Comparison of ENCODE assay signal across 18 cellular contexts in genomic region chr17:49433000-49433694, GRCh38. TPM values are rescaled to one million over a fixed set of nuclear protein-coding genes. Genes with fewer than 3 reads are reported as not detected.
A peak's percentile ranks its signal among the peaks of the same experiment; 100 is the strongest.
DNase-seq lines count a peak whose midpoint lies in the region; ATAC-seq, FAIRE-seq and TF ChIP-seq lines count a peak whose summit lies in the region.
"Had no signal": no experiment of that assay in that cellular context is flagged by ENCODE, and none has a peak within 500 bp of the region (broad histone marks: within the 10 kb centered on the region; RNA-seq: fewer than 3 reads in every experiment).

No MANE protein-coding gene starts in this region.

- H2BK5ac ChIP-seq in H9 (ENCODE audit: insufficient read length, low read length), result no peak overlapping the region

- no peak overlapping the region for H3K27ac ChIP-seq in BLaER1 treated with 17β-estradiol and CSF1 and Interleukin-3, amounts not matched to agents 10 nM and 100 nM
- H3K27ac ChIP-seq in astrocyte (ENCODE audit: low read depth, low read length) (no peak overlapping the region), neural progenitor cell (no peak overlapping the region), psoas muscle (no peak overlapping the region), H9 (ENCODE audit: insufficient read length, low read depth, low read length) (no peak overlapping the region)
- H3K27ac ChIP-seq: KMS-11 had no signal

- no peak overlapping the region for H2BK12ac ChIP-seq in H9 (ENCODE audit: insufficient read length, low read depth, low read length)

- TF ChIP-seq CTCF in astrocyte (IDR thresholded peaks at IDR 0.05; ENCODE audit: insufficient read depth, low read depth, low read length), result no peak
- TF ChIP-seq CTCF in neural progenitor cell (IDR thresholded peaks at IDR 0.05), result no peak
- no peak for TF ChIP-seq CTCF in psoas muscle (IDR thresholded peaks at IDR 0.05)
- TF ChIP-seq CTCF in H9 (conservative IDR thresholded peaks at IDR 0.05), result no peak

- H4K20me1 ChIP-seq in BLaER1 treated with 17β-estradiol and CSF1 and Interleukin-3, amounts not matched to agents 10 nM and 100 nM, result no peaks in the 10 kb centered on the region
- H4K20me1 ChIP-seq in astrocyte (ENCODE audit: insufficient read depth, low read length), result no peaks in the 10 kb centered on the region
- no peaks in the 10 kb centered on the region for H4K20me1 ChIP-seq in neural progenitor cell (ENCODE audit: low read depth)
- H4K20me1 ChIP-seq in H9 (ENCODE audit: control insufficient read depth, insufficient read depth, insufficient read length), result no peaks in the 10 kb centered on the region

- H3F3A ChIP-seq in neural progenitor cell (ENCODE audit: low read depth), result peaks cover 26% of the 10 kb centered on the region

- no peak overlapping the region for H2AK5ac ChIP-seq in H9 (ENCODE audit: insufficient read length, low read length)

- H3T11ph ChIP-seq in H9 (ENCODE audit: low read length), result no peak overlapping the region

- H3K27me3 ChIP-seq in BLaER1 treated with 17β-estradiol and CSF1 and Interleukin-3, amounts not matched to agents 10 nM and 100 nM, result peaks cover 0 to 3% (median 0%) of the 10 kb centered on the region in 11 experiments; a peak in 1 of 22 replicates
- H3K27me3 ChIP-seq in astrocyte (ENCODE audit: insufficient read depth, low read length) (peaks cover 19% of the 10 kb centered on the region), neural progenitor cell (no peaks in the 10 kb centered on the region), psoas muscle (ENCODE audit: insufficient read depth in 3 of 3, low read length in 2 of 3) (peaks cover 0 to 8% (median 0%) of the 10 kb centered on the region in 3 donors), H9 (ENCODE audit: insufficient read depth, low read length) (no peaks in the 10 kb centered on the region)

- FAIRE-seq in astrocyte (lab: Jason Lieb, UNC), result no peak
- FAIRE-seq: A204.1 had no signal

- ATAC-seq in left lobe of liver (peak; percentile 60), psoas muscle (no peak), GM19324 (IDR thresholded peaks at IDR 0.05; ENCODE audit: low FRiP score, unreplicated experiment) (no peak)
- ATAC-seq: CD8-positive, alpha-beta T cell; HCT116 had no signal

- H3K9me3 ChIP-seq in BLaER1 treated with 17β-estradiol and CSF1 and Interleukin-3, amounts not matched to agents 10 nM and 100 nM (replicated peaks in 1 of 11), result no peaks in the 10 kb centered on the region
- no peaks in the 10 kb centered on the region for H3K9me3 ChIP-seq in astrocyte (ENCODE audit: insufficient read depth, low read depth, low read length)
- no peaks in the 10 kb centered on the region for H3K9me3 ChIP-seq in neural progenitor cell (ENCODE audit: low read depth)
- H3K9me3 ChIP-seq in psoas muscle, result no peaks in the 10 kb centered on the region
- no peaks in the 10 kb centered on the region for H3K9me3 ChIP-seq in H9 (ENCODE audit: control insufficient read depth, low read depth, low read length)

- 75 to 79% (median 75%) methylated on average over 4 of the region's 4 CpGs for WGBS in psoas muscle, 3 donors
- no CpG with 5 or more reads among the region's 4 CpGs for WGBS in H9 (ENCODE audit: extremely low coverage, insufficient read length, low lambda C conversion rate)

- no peak overlapping the region for H4K8ac ChIP-seq in H9 (replicated peaks; ENCODE audit: insufficient read length, low read depth, low read length)

- H3K79me1 ChIP-seq in H9 (ENCODE audit: insufficient read depth, low read depth, low read length, poor library complexity, severe bottlenecking), result no peaks in the 10 kb centered on the region

- H3K9me3 Mint-ChIP-seq in astrocyte (ENCODE audit: unreplicated experiment) (peaks cover 3% of the 10 kb centered on the region), neural progenitor cell (no peaks in the 10 kb centered on the region), H9 (peaks cover 0 to 7% of the 10 kb centered on the region in 2 experiments; a peak in 2 of 5 replicates)
- H3K9me3 Mint-ChIP-seq: CD8-positive, alpha-beta T cell; HFFc6 had no signal

- H3K27me3 Mint-ChIP-seq in astrocyte (ENCODE audit: low read depth, unreplicated experiment), result peaks cover 40% of the 10 kb centered on the region
- H3K27me3 Mint-ChIP-seq in neural progenitor cell (ENCODE audit: insufficient read depth, low read depth), result peaks cover 22% of the 10 kb centered on the region
- H3K27me3 Mint-ChIP-seq in H9 (ENCODE audit: low read depth), result peaks cover 27% of the 10 kb centered on the region

- H3K36me3 ChIP-seq in BLaER1 treated with 17β-estradiol and CSF1 and Interleukin-3, amounts not matched to agents 10 nM and 100 nM, result no peaks in the 10 kb centered on the region
- H3K36me3 ChIP-seq in astrocyte (ENCODE audit: insufficient read depth, low read length) (no peaks in the 10 kb centered on the region), neural progenitor cell (no peaks in the 10 kb centered on the region), psoas muscle (ENCODE audit: insufficient read depth in 1 of 2, low read depth in 1 of 2) (no peaks in the 10 kb centered on the region)

- no peak overlapping the region for H3K4me3 ChIP-seq in BLaER1 treated with 17β-estradiol and CSF1 and Interleukin-3, amounts not matched to agents 10 nM and 100 nM
- H3K4me3 ChIP-seq in astrocyte (ENCODE audit: insufficient read depth, low read depth, low read length) (no peak overlapping the region), neural progenitor cell (no peak overlapping the region), psoas muscle (no peak overlapping the region)

- no peak overlapping the region for H3K23ac ChIP-seq in H9 (ENCODE audit: insufficient read length, low read depth, low read length)

- H3K4me2 ChIP-seq in BLaER1 treated with 17β-estradiol and CSF1 and Interleukin-3, amounts not matched to agents 10 nM and 100 nM, result peak overlapping the region in 8 of 11 experiments; percentile 55 to 77 (median 66); a peak in 16 of 22 replicates
- H3K4me2 ChIP-seq in astrocyte (ENCODE audit: low read length) (no peak overlapping the region), neural progenitor cell (no peak overlapping the region), H9 (ENCODE audit: insufficient read depth, insufficient read length, low read length) (no peak overlapping the region)
- H3K4me2 ChIP-seq: KMS-11 had no signal

- no peak overlapping the region for H4K5ac ChIP-seq in H9 (ENCODE audit: insufficient read length, low read depth, low read length)

- H2BK15ac ChIP-seq in H9 (ENCODE audit: low read depth, low read length), result no peak overlapping the region

- H3K23me2 ChIP-seq in H9 (ENCODE audit: insufficient read length, low read depth, low read length, poor library complexity, severe bottlenecking), result no peaks in the 10 kb centered on the region

- H3K14ac ChIP-seq in H9 (ENCODE audit: insufficient read depth, low read length), result no peak overlapping the region

- H2AFZ ChIP-seq in astrocyte (ENCODE audit: low read depth, low read length), result no peak overlapping the region
- no peak overlapping the region for H2AFZ ChIP-seq in neural progenitor cell (replicated peaks)
- no peak overlapping the region for H2AFZ ChIP-seq in H9 (ENCODE audit: low read length)

- H3K56ac ChIP-seq in H9 (ENCODE audit: insufficient read length, low read depth, low read length), result no peak overlapping the region

- no peak overlapping the region for H2BK20ac ChIP-seq in H9 (ENCODE audit: low read depth, low read length, poor library complexity, severe bottlenecking)

- H3K4me1 ChIP-seq in BLaER1 treated with 17β-estradiol and CSF1 and Interleukin-3, amounts not matched to agents 10 nM and 100 nM, result peaks cover 2 to 64% (median 50%) of the 10 kb centered on the region in 10 experiments
- H3K4me1 ChIP-seq in astrocyte (ENCODE audit: insufficient read depth, low read length) (peaks cover under 1% of the 10 kb centered on the region), neural progenitor cell (peaks cover 10% of the 10 kb centered on the region), psoas muscle (no peaks in the 10 kb centered on the region), H9 (ENCODE audit: insufficient read depth, low read length) (peaks cover 4% of the 10 kb centered on the region; the same call in 1 of the 2 replicates)

- no peaks in the 10 kb centered on the region for H3K36me3 Mint-ChIP-seq in astrocyte (ENCODE audit: low read depth, unreplicated experiment)
- no peaks in the 10 kb centered on the region for H3K36me3 Mint-ChIP-seq in neural progenitor cell
- H3K36me3 Mint-ChIP-seq in H9 (ENCODE audit: insufficient read depth in 1 of 3, low read depth in 3 of 3), result no peaks in the 10 kb centered on the region; a peak in 1 of 7 replicates
- H3K36me3 Mint-ChIP-seq: CD8-positive, alpha-beta T cell had no signal

- H3K27ac Mint-ChIP-seq in astrocyte (ENCODE audit: unreplicated experiment) (no peak overlapping the region), neural progenitor cell (no peak overlapping the region), H9 (peak overlapping the region in 1 of 3 experiments; percentile 90; a peak in 1 of 7 replicates)
- H3K27ac Mint-ChIP-seq: CD8-positive, alpha-beta T cell; HFFc6 had no signal

- no peak overlapping the region for H2BK120ac ChIP-seq in H9 (ENCODE audit: low read depth, low read length, poor library complexity, severe bottlenecking)

- intact Hi-C loops in psoas muscle (cut with DNase I), result loop anchor here in 1 of 2 donors (10.0 kb wide), 1 partner anchor 272 kb away; the partner anchor contains the start of gene SLC35B1

- H3K4me1 Mint-ChIP-seq in astrocyte (ENCODE audit: low read depth, unreplicated experiment) (no peaks in the 10 kb centered on the region), neural progenitor cell (peaks cover 26% of the 10 kb centered on the region), H9 (peaks cover 10 to 16% of the 10 kb centered on the region in 2 experiments)

- H4K91ac ChIP-seq in H9 (ENCODE audit: insufficient read length, low read depth, low read length), result no peak overlapping the region

- peak overlapping the region; percentile 54 for H3K4me3 Mint-ChIP-seq in astrocyte (ENCODE audit: unreplicated experiment)
- peak overlapping the region; percentile 33 for H3K4me3 Mint-ChIP-seq in neural progenitor cell
- no peak overlapping the region; a peak in 1 of 5 replicates for H3K4me3 Mint-ChIP-seq in H9
- H3K4me3 Mint-ChIP-seq: CD8-positive, alpha-beta T cell; HFFc6 had no signal

- no peak overlapping the region for H3K4ac ChIP-seq in H9 (ENCODE audit: low read depth, low read length)

- no peaks in the 10 kb centered on the region for H3K79me2 ChIP-seq in astrocyte (ENCODE audit: insufficient read depth, low read length)
- no peaks in the 10 kb centered on the region for H3K79me2 ChIP-seq in neural progenitor cell (ENCODE audit: low read depth)
- H3K79me2 ChIP-seq in H9 (ENCODE audit: insufficient read depth, low read length), result no peaks in the 10 kb centered on the region

- H3K9ac ChIP-seq in BLaER1 treated with 17β-estradiol and CSF1 and Interleukin-3, amounts not matched to agents 10 nM and 100 nM, result no peak overlapping the region
- no peak overlapping the region for H3K9ac ChIP-seq in astrocyte (ENCODE audit: low read length)
- no peak overlapping the region for H3K9ac ChIP-seq in neural progenitor cell
- H3K9ac ChIP-seq in H9 (ENCODE audit: extremely low read depth, insufficient read length, low read length), result no peak overlapping the region
- H3K9ac ChIP-seq: KMS-11 had no signal

- no peak for DNase-seq in astrocyte (ENCODE audit: low read depth)
- no peak for DNase-seq in left lobe of liver (ENCODE audit: low spot score)
- DNase-seq in neural progenitor cell (ENCODE audit: low spot score), result no peak
- DNase-seq in psoas muscle, result no peak
- DNase-seq in NCI-H1417 (lab: John Stamatoyannopoulos, UW), result no peak
- DNase-seq in H9, result no peak
- DNase-seq: ACHN; AML-193; Calu3; CD8-positive, alpha-beta T cell; DMS79 treated with DMSO at 0.1 percent for 48 hours; GF-D8; HFFc6 had no signal

- H3K18ac ChIP-seq in H9 (ENCODE audit: insufficient read length, low read depth, low read length), result no peak overlapping the region

RNA-seq across cellular contexts. Expression of gene PHB1, which starts 18.5 kb away (rescaled TPM):
- 211 and 227 TPM in 2 replicates for total RNA-seq in astrocyte
- total RNA-seq in left lobe of liver, result 93.5 TPM
- 126 and 168 TPM in 2 replicates for total RNA-seq in neural progenitor cell (ENCODE audit: low replicate concordance)
- 100 to 1,000 TPM; 134 to 209 (median 168) TPM for total RNA-seq in psoas muscle
- 100 to 1,000 TPM; 175 to 364 (median 210) TPM for polyA plus RNA-seq in psoas muscle
- 325 and 351 TPM in 2 replicates for total RNA-seq in H9 (2021)

Comparison
In these comparisons a context has a peak if more than half of its experiments do, and no peak if none do; other contexts are left out.
1. H3K4me2 ChIP-seq: peak in BLaER1 treated with 17β-estradiol and CSF1 and Interleukin-3, amounts not matched to agents 10 nM and 100 nM (8 of 11); none in astrocyte (single experiment), neural progenitor cell (single experiment) and H9 (single experiment).
2. H3K4me3 Mint-ChIP-seq: peak in astrocyte (single experiment) and neural progenitor cell (single experiment); none in H9 (0 of 2).